In genomic region chr2:97870396-97870843, GRCh38 we compare ENCODE assay signal across 8 cellular contexts.
A peak's percentile ranks its signal among the peaks of the same experiment; 100 is the strongest.
DNase-seq lines count a peak whose midpoint lies in the region; ATAC-seq lines count a peak whose summit lies in the region.

No MANE protein-coding gene starts in this region.

- H3K4me3 ChIP-seq in naive thymus-derived CD4-positive, alpha-beta T cell (ENCODE audit: low read length), result no peak overlapping the region

- peak overlapping the region in 9 of 10 donors; percentile 8 to 70 (median 38) for H3K4me3 Mint-ChIP-seq in naive thymus-derived CD4-positive, alpha-beta T cell

- intact Hi-C loops in naive thymus-derived CD4-positive, alpha-beta T cell (cut with micrococcal nuclease), result no loop called here

- H3K27me3 ChIP-seq in naive thymus-derived CD4-positive, alpha-beta T cell (ENCODE audit: control insufficient read depth in 2 of 2, insufficient read depth in 2 of 2, low read length in 2 of 2), result no peaks in the 10 kb centered on the region

- H3K9me3 ChIP-seq in naive thymus-derived CD4-positive, alpha-beta T cell (ENCODE audit: control insufficient read depth in 2 of 3, low read length in 3 of 3), result no peaks in the 10 kb centered on the region

- peaks cover 0 to 39% (median 27%) of the 10 kb centered on the region in 5 donors for H3K36me3 Mint-ChIP-seq in naive thymus-derived CD4-positive, alpha-beta T cell

- peak; percentile 99 for ATAC-seq in GM19395 (IDR thresholded peaks at IDR 0.05; ENCODE audit: unreplicated experiment)
- peak; percentile 98 for ATAC-seq in HG03439 (IDR thresholded peaks at IDR 0.05; ENCODE audit: unreplicated experiment)
- peak; percentile 88 for ATAC-seq in naive thymus-derived CD4-positive, alpha-beta T cell

- CTCF ChIA-PET in naive thymus-derived CD4-positive, alpha-beta T cell (lab: Charles Lee), result no interaction called here

- no peaks in the 10 kb centered on the region for H3K36me3 ChIP-seq in naive thymus-derived CD4-positive, alpha-beta T cell (ENCODE audit: control insufficient read depth in 2 of 3, insufficient read depth in 3 of 3, low read length in 3 of 3)

- POLR2A ChIA-PET in naive thymus-derived CD4-positive, alpha-beta T cell (lab: Charles Lee), result interaction anchor here (0.7 kb wide), 1 partner anchor 40 kb away, joined by 3 read pairs; no protein-coding TSS in a partner anchor

- peaks cover 10 to 20% of the 10 kb centered on the region in 2 donors for H3K4me1 ChIP-seq in naive thymus-derived CD4-positive, alpha-beta T cell (ENCODE audit: control insufficient read depth in 2 of 2, insufficient read depth in 2 of 2, low read length in 2 of 2)

- H3K9me3 Mint-ChIP-seq in naive thymus-derived CD4-positive, alpha-beta T cell, result peaks cover 0 to 24% (median 7%) of the 10 kb centered on the region in 11 donors

- peaks cover 27 to 68% (median 49%) of the 10 kb centered on the region in 7 donors for H3K4me1 Mint-ChIP-seq in naive thymus-derived CD4-positive, alpha-beta T cell

- no peak overlapping the region for H3K27ac ChIP-seq in naive thymus-derived CD4-positive, alpha-beta T cell (ENCODE audit: low read depth, low read length)

- H3K27ac Mint-ChIP-seq in naive thymus-derived CD4-positive, alpha-beta T cell, result peak overlapping the region in 5 of 9 donors; percentile 4 to 53 (median 6)

- peak; percentile 43 for DNase-seq in CMK (ENCODE audit: low read depth)
- peak; percentile 76 for DNase-seq in SIG-M5 (lab: John Stamatoyannopoulos, UW)
- peak; percentile 32 for DNase-seq in cerebellar cortex (ENCODE audit: low spot score)
- DNase-seq in naive thymus-derived CD4-positive, alpha-beta T cell, result peak in 6 of 9 donors; percentile 5 to 51 (median 14)
- DNase-seq in NCI-H1048 (lab: John Stamatoyannopoulos, UW), result no peak
- no peak for DNase-seq in DMS153 (lab: John Stamatoyannopoulos, UW)

- H3K27me3 Mint-ChIP-seq in naive thymus-derived CD4-positive, alpha-beta T cell, result no peaks in the 10 kb centered on the region

Comparison
In these comparisons a context has a peak if more than half of its experiments do, and no peak if none do; other contexts are left out.
1. DNase-seq: peak in CMK (single experiment), SIG-M5 (single experiment), cerebellar cortex (single experiment) and naive thymus-derived CD4-positive, alpha-beta T cell (6 of 9); none in NCI-H1048 (single experiment) and DMS153 (single experiment).
2. Peak in every context shown above with its lines, with median percentiles within 50 percentile points of each other: ATAC-seq.